ENCODE assay signal across 13 cellular contexts in the genomic region with DNA sequence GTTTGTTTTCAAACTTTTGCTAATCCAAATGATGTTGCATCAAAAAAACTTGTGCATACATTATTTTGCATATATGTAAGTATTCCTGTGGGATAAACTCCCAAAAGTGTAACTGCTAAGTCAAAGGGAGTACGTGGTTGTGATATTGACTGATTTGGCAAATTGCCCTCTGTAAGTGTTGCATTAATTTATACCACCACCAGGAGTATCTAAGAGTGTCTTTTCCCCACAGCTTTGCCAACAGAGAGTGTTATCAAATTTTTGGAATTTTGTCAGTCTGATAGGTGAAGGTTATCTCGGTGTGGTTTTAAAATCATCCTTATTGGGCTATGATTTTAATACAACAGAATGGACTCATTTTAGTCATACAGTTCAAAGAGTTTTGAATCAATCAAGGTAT. TPM values are rescaled to one million over a fixed set of nuclear protein-coding genes. Genes with fewer than 3 reads are reported as not detected.
DNase-seq lines count a peak whose midpoint lies in the region; ATAC-seq and TF ChIP-seq lines count a peak whose summit lies in the region.
"Had no signal": no experiment of that assay in that cellular context is flagged by ENCODE, and none has a peak within 500 bp of the region (broad histone marks: within the 10 kb centered on the region; RNA-seq: fewer than 3 reads in every experiment).

No MANE protein-coding gene starts in this region.

- no peaks in the 10 kb centered on the region for H3K4me1 Mint-ChIP-seq in stimulated activated naive CD8-positive, alpha-beta T cell treated with anti-CD3 and anti-CD28 coated beads, Interleukin-15, amount 100 ng/mL, for 72 hours

- H3K27me3 Mint-ChIP-seq in stimulated activated naive CD8-positive, alpha-beta T cell treated with anti-CD3 and anti-CD28 coated beads, Interleukin-15, amount 100 ng/mL, for 72 hours = no peaks in the 10 kb centered on the region
- H3K27me3 Mint-ChIP-seq: activated CD4-positive, alpha-beta memory T cell treated with anti-CD3 and anti-CD28 coated beads for 36 hours had no signal

- no peaks in the 10 kb centered on the region for H3K9me3 Mint-ChIP-seq in stimulated activated naive CD8-positive, alpha-beta T cell treated with anti-CD3 and anti-CD28 coated beads, Interleukin-15, amount 100 ng/mL, for 72 hours
- H3K9me3 Mint-ChIP-seq: activated CD4-positive, alpha-beta memory T cell treated with anti-CD3 and anti-CD28 coated beads for 36 hours had no signal

- peaks cover 23% of the 10 kb centered on the region for H3K4me1 ChIP-seq in KMS-11 (ENCODE audit: low read depth, poor library complexity, severe bottlenecking)
- H3K4me1 ChIP-seq: transverse colon had no signal

- no peaks in the 10 kb centered on the region for H4K20me1 ChIP-seq in KMS-11 (ENCODE audit: insufficient read depth)

- H3K4me3 Mint-ChIP-seq in stimulated activated naive CD8-positive, alpha-beta T cell treated with anti-CD3 and anti-CD28 coated beads, Interleukin-15, amount 100 ng/mL, for 72 hours = no peak overlapping the region
- H3K4me3 Mint-ChIP-seq: activated CD4-positive, alpha-beta memory T cell treated with anti-CD3 and anti-CD28 coated beads for 36 hours had no signal

- H3K9ac ChIP-seq in KMS-11 = no peak overlapping the region

- no peak overlapping the region for H3K27ac Mint-ChIP-seq in stimulated activated naive CD8-positive, alpha-beta T cell treated with anti-CD3 and anti-CD28 coated beads, Interleukin-15, amount 100 ng/mL, for 72 hours
- H3K27ac Mint-ChIP-seq: activated CD4-positive, alpha-beta memory T cell treated with anti-CD3 and anti-CD28 coated beads for 36 hours had no signal

- no peak for ATAC-seq in stimulated activated naive CD8-positive, alpha-beta T cell treated with anti-CD3 and anti-CD28 coated beads, Interleukin-15, amount 100 ng/mL, for 72 hours
- ATAC-seq: left colon had no signal

- no peak overlapping the region for H3K4me2 ChIP-seq in KMS-11

- TF ChIP-seq CTCF in KMS-11 (conservative IDR thresholded peaks at IDR 0.05; ENCODE audit: low read depth, low read length) (peak; percentile 59; the same call in 1 of the 2 replicates), VCaP (conservative IDR thresholded peaks at IDR 0.05) (peak; percentile 36; the same call in 1 of the 2 replicates)

- DNase-seq in NCI-H1092 treated with DMSO at 0.1 percent for 48 hours (lab: John Stamatoyannopoulos, UW) (peak; percentile 8), NCI-H1092 (lab: John Stamatoyannopoulos, UW) (no peak), lung microvascular endothelial cell (ENCODE audit: low read depth in 2 of 2) (peak; percentile 30 to 40), GF-D8 (lab: John Stamatoyannopoulos, UW) (no peak), SIG-M5 treated with dmso at 0.1 percent for 504 hours (lab: John Stamatoyannopoulos, UW; ENCODE audit: unreplicated experiment) (no peak)
- DNase-seq in stimulated activated naive CD8-positive, alpha-beta T cell treated with anti-CD3 and anti-CD28 coated beads, Interleukin-15, amount 100 ng/mL, for 72 hours = no peak
- DNase-seq: activated CD4-positive, alpha-beta memory T cell treated with anti-CD3 and anti-CD28 coated beads for 36 hours; esophagus squamous epithelium; left colon; SIG-M5; transverse colon had no signal

- H3K4me3 ChIP-seq in KMS-11 (IDR thresholded peaks at IDR 0.05; ENCODE audit: insufficient read depth, low read depth, low read length) = no peak overlapping the region
- H3K4me3 ChIP-seq: esophagus squamous epithelium, transverse colon had no signal

- H3K27ac ChIP-seq in KMS-11 (no peak overlapping the region), VCaP (no peak overlapping the region)
- H3K27ac ChIP-seq: esophagus squamous epithelium, transverse colon had no signal

- H2AFZ ChIP-seq in KMS-11 (ENCODE audit: low read depth) = no peak overlapping the region

- H3K27me3 ChIP-seq in KMS-11 (ENCODE audit: insufficient read depth, low read depth) = no peaks in the 10 kb centered on the region

- no peaks in the 10 kb centered on the region for H3K79me2 ChIP-seq in KMS-11 (ENCODE audit: insufficient read depth, low read depth)

- no peaks in the 10 kb centered on the region for H3K36me3 ChIP-seq in KMS-11 (ENCODE audit: insufficient read depth)
- H3K36me3 ChIP-seq: esophagus squamous epithelium, transverse colon had no signal

RNA-seq across cellular contexts. Expression of a gene that starts 30.1 kb away (rescaled TPM):
- 67.9 and 93.1 TPM in 2 replicates for total RNA-seq in lung microvascular endothelial cell

Comparison
In these comparisons a context has a peak if more than half of its experiments do, and no peak if none do; other contexts are left out.
1. DNase-seq: peak in NCI-H1092 treated with DMSO at 0.1 percent for 48 hours (single experiment) and lung microvascular endothelial cell (2 of 2); none in NCI-H1092 (single experiment), GF-D8 (single experiment), stimulated activated naive CD8-positive, alpha-beta T cell treated with anti-CD3 and anti-CD28 coated beads, Interleukin-15, amount 100 ng/mL, for 72 hours (0 of 2) and SIG-M5 treated with dmso at 0.1 percent for 504 hours (single experiment).